In the genomic region with DNA sequence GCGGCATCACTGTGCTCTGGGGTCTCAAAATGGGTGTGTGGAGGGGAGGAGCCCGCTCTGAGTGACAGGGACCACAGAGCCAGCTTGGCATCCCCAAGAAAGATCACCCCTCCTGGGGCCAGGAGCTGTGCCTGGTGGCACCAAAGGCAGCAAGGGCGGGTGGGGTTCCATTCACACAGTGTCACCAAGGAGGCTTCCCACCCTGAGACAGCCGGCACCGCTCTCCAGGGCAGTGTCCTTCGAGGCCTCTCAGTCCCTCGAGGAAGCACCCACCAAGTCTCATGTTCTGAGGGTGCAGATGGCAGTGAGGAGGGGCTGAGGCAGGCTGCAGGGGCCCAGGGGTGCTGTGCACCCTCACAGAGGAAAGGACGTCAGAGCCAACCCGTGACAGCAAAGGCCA, we compare ENCODE assay signal across 7 cellular contexts. TPM values are rescaled to one million over a fixed set of nuclear protein-coding genes. Genes with fewer than 3 reads are reported as not detected.
"Had no signal": no experiment of that assay in that cellular context is flagged by ENCODE, and none has a peak within 500 bp of the region (broad histone marks: within the 10 kb centered on the region; RNA-seq: fewer than 3 reads in every experiment).

No MANE protein-coding gene starts in this region.

- H3K9ac ChIP-seq: GM23248 had no signal

- H3K27ac ChIP-seq: GM23248 had no signal

- DNase-seq: GM23248, GOT3, H9, HCEC 1CT, IMR-90, KG1 had no signal

- ATAC-seq: K562 had no signal

- H3K4me3 ChIP-seq: GM23248, K562 had no signal

- H3K27ac Mint-ChIP-seq: H9 had no signal

- H3K4me3 Mint-ChIP-seq: H9 had no signal

RNA-seq across cellular contexts. Expression of a gene that starts 58.5 kb away (rescaled TPM):
- total RNA-seq: GM23248, IMR-90 had no signal
- polyA plus RNA-seq: GM23248 had no signal
